Comparison of ENCODE assay signal across 11 cellular contexts in genomic region chr12:67661311-67662011, GRCh38. TPM values are rescaled to one million over a fixed set of nuclear protein-coding genes. Genes with fewer than 3 reads are reported as not detected.
DNase-seq lines count a peak whose midpoint lies in the region; ATAC-seq and TF ChIP-seq lines count a peak whose summit lies in the region.
"Had no signal": no experiment of that assay in that cellular context is flagged by ENCODE, and none has a peak within 500 bp of the region (broad histone marks: within the 10 kb centered on the region; RNA-seq: fewer than 3 reads in every experiment).

No MANE protein-coding gene starts in this region.

- H3K36me3 ChIP-seq in gastrocnemius medialis = peaks cover 0 to 12% of the 10 kb centered on the region in 2 donors
- peaks cover 21 to 77% of the 10 kb centered on the region in 2 donors for H3K36me3 ChIP-seq in neuronal stem cell (replicated peaks in 1 of 2; ENCODE audit: control insufficient read depth in 2 of 2, insufficient read depth in 2 of 2, low read length in 2 of 2)

- ATAC-seq in gastrocnemius medialis = peak; percentile 77 to 83

- H3K36me3 Mint-ChIP-seq in activated CD4-positive, alpha-beta T cell treated with anti-CD3 and anti-CD28 coated beads, Interleukin-2, amount 10 ng/mL, durations not matched to agents 7 days and 5 days (ENCODE audit: low read depth) = peaks cover 79% of the 10 kb centered on the region

- DNase-seq in activated CD4-positive, alpha-beta T cell treated with anti-CD3 and anti-CD28 coated beads, Interleukin-2, amount 10 ng/mL, durations not matched to agents 7 days and 5 days = no peak
- no peak for DNase-seq in activated CD4-positive, alpha-beta T cell treated with anti-CD3 and anti-CD28 coated beads for 48 hours
- peak; percentile 87 for DNase-seq in fibroblast of mammary gland (ENCODE audit: low read depth)
- DNase-seq in gastrocnemius medialis = peak in 1 of 2 donors; percentile 30
- DNase-seq in NCI-H526 (lab: John Stamatoyannopoulos, UW) = no peak
- no peak for DNase-seq in neuronal stem cell (ENCODE audit: low spot score)
- DNase-seq in middle frontal gyrus (ENCODE audit: extremely low spot score, low spot score) = no peak
- DNase-seq: NCI-H1930 had no signal

- no peak overlapping the region for H2AFZ ChIP-seq in neuronal stem cell (ENCODE audit: low read length)

- H2BK120ac ChIP-seq in neuronal stem cell (ENCODE audit: low read depth, low read length) = no peak overlapping the region

- no peak overlapping the region for H2BK5ac ChIP-seq in neuronal stem cell (ENCODE audit: low read length)

- H3K14ac ChIP-seq in neuronal stem cell (ENCODE audit: low read length) = no peak overlapping the region

- H3K27ac Mint-ChIP-seq in activated CD4-positive, alpha-beta T cell treated with anti-CD3 and anti-CD28 coated beads, Interleukin-2, amount 10 ng/mL, durations not matched to agents 7 days and 5 days = peak overlapping the region; percentile 22
- H3K27ac Mint-ChIP-seq: B cell; dendritic cell treated with granulocyte-macrophage colony-stimulating factor and Interleukin-4, amounts not matched to agents 40 ng/mL and 50 ng/mL, for 4 days had no signal

- H3K18ac ChIP-seq in neuronal stem cell (ENCODE audit: low read length) = no peak overlapping the region

- no peak overlapping the region for H3K4ac ChIP-seq in neuronal stem cell (ENCODE audit: low read length)

- peak overlapping the region; percentile 80 to 98 (median 81) for H3K27ac ChIP-seq in gastrocnemius medialis
- no peak overlapping the region for H3K27ac ChIP-seq in neuronal stem cell (replicated peaks; ENCODE audit: low read length)

- no peak overlapping the region for H3K4me3 ChIP-seq in fibroblast of mammary gland (ENCODE audit: control insufficient read depth, low read depth, low read length)
- no peak overlapping the region for H3K4me3 ChIP-seq in gastrocnemius medialis
- no peak overlapping the region for H3K4me3 ChIP-seq in neuronal stem cell (ENCODE audit: low read length in 2 of 2)

- CTCF ChIA-PET in activated CD4-positive, alpha-beta T cell treated with anti-CD3 and anti-CD28 coated beads, Interleukin-2, amount 10 ng/mL, durations not matched to agents 7 days and 5 days (lab: Charles Lee) = no interaction called here

- H2BK15ac ChIP-seq in neuronal stem cell (ENCODE audit: low read length) = no peak overlapping the region

- TF ChIP-seq POLR2A in gastrocnemius medialis (IDR thresholded peaks at IDR 0.05) = no peak

- H4K91ac ChIP-seq in neuronal stem cell (ENCODE audit: low read depth, low read length, poor library complexity) = no peak overlapping the region

- H3K23ac ChIP-seq in neuronal stem cell (ENCODE audit: low read depth, low read length, poor library complexity) = no peak overlapping the region

- no peak overlapping the region for H4K8ac ChIP-seq in neuronal stem cell (ENCODE audit: low read depth, low read length)

- H3K9me3 ChIP-seq in gastrocnemius medialis (no peaks in the 10 kb centered on the region), neuronal stem cell (replicated peaks in 1 of 2; ENCODE audit: control insufficient read depth in 2 of 2, insufficient read depth in 1 of 2, low read depth in 1 of 2, low read length in 2 of 2) (no peaks in the 10 kb centered on the region)

- intact Hi-C loops in gastrocnemius medialis (cut with DNase I; ENCODE audit: low total_unique reads) = loop anchor here (5.0 kb wide), 1 partner anchor 219 kb away; no protein-coding TSS in a partner anchor

- no peak overlapping the region for H3K4me3 Mint-ChIP-seq in activated CD4-positive, alpha-beta T cell treated with anti-CD3 and anti-CD28 coated beads, Interleukin-2, amount 10 ng/mL, durations not matched to agents 7 days and 5 days
- H3K4me3 Mint-ChIP-seq: B cell; dendritic cell treated with granulocyte-macrophage colony-stimulating factor and Interleukin-4, amounts not matched to agents 40 ng/mL and 50 ng/mL, for 4 days had no signal

- POLR2A ChIA-PET in activated CD4-positive, alpha-beta T cell treated with anti-CD3 and anti-CD28 coated beads, Interleukin-2, amount 10 ng/mL, durations not matched to agents 7 days and 5 days (lab: Charles Lee) = no interaction called here

- no CpG with 5 or more reads among the region's 3 CpGs for WGBS in neuronal stem cell (ENCODE audit: extremely low coverage in 2 of 2, insufficient read length in 2 of 2, insufficient replicate concordance in 1 of 2), 2 donors

- peaks cover 45% of the 10 kb centered on the region for H3K4me1 Mint-ChIP-seq in activated CD4-positive, alpha-beta T cell treated with anti-CD3 and anti-CD28 coated beads, Interleukin-2, amount 10 ng/mL, durations not matched to agents 7 days and 5 days

- no peak overlapping the region for H3K9ac ChIP-seq in neuronal stem cell (ENCODE audit: low read depth, low read length, poor library complexity)

- H2BK12ac ChIP-seq in neuronal stem cell (ENCODE audit: low read length) = no peak overlapping the region

- no peak overlapping the region for H2AK5ac ChIP-seq in neuronal stem cell (ENCODE audit: low read depth, low read length)

- no peak overlapping the region for H3K4me2 ChIP-seq in neuronal stem cell (ENCODE audit: insufficient read depth, low read length, poor library complexity, severe bottlenecking)

- H3K27me3 Mint-ChIP-seq in activated CD4-positive, alpha-beta T cell treated with anti-CD3 and anti-CD28 coated beads, Interleukin-2, amount 10 ng/mL, durations not matched to agents 7 days and 5 days = no peaks in the 10 kb centered on the region
- H3K27me3 Mint-ChIP-seq: B cell; dendritic cell treated with granulocyte-macrophage colony-stimulating factor and Interleukin-4, amounts not matched to agents 40 ng/mL and 50 ng/mL, for 4 days had no signal

- in situ Hi-C loops in gastrocnemius medialis (cut with MboI; ENCODE audit: low sequenced_read_pairs in 4 of 4) = loop anchor here in 1 of 4 donors (25.0 kb wide), 1 partner anchor 276 kb away; no protein-coding TSS in a partner anchor

- no peaks in the 10 kb centered on the region for H3K9me3 Mint-ChIP-seq in activated CD4-positive, alpha-beta T cell treated with anti-CD3 and anti-CD28 coated beads, Interleukin-2, amount 10 ng/mL, durations not matched to agents 7 days and 5 days
- H3K9me3 Mint-ChIP-seq: dendritic cell treated with granulocyte-macrophage colony-stimulating factor and Interleukin-4, amounts not matched to agents 40 ng/mL and 50 ng/mL, for 4 days had no signal

- H3K4me1 ChIP-seq in gastrocnemius medialis = peaks cover 84 to 97% of the 10 kb centered on the region in 2 donors
- peaks cover 0 to 6% of the 10 kb centered on the region in 2 donors for H3K4me1 ChIP-seq in neuronal stem cell (ENCODE audit: control insufficient read depth in 2 of 2, insufficient read depth in 1 of 2, low read depth in 1 of 2, low read length in 2 of 2)

- H3K79me1 ChIP-seq in neuronal stem cell (ENCODE audit: low read depth, low read length) = peaks cover 4% of the 10 kb centered on the region

- TF ChIP-seq CTCF in fibroblast of mammary gland (conservative IDR thresholded peaks at IDR 0.05; ENCODE audit: control insufficient read depth, insufficient read depth, low read depth, low read length) = no peak
- no peak for TF ChIP-seq CTCF in gastrocnemius medialis (IDR thresholded peaks at IDR 0.05 in 4 of 5, conservative IDR thresholded peaks at IDR 0.05 in 1 of 5)

- H3K27me3 ChIP-seq in gastrocnemius medialis = no peaks in the 10 kb centered on the region
- H3K27me3 ChIP-seq in neuronal stem cell (ENCODE audit: control insufficient read depth in 3 of 3, insufficient read depth in 3 of 3, low read depth in 1 of 3, low read length in 3 of 3) = no peaks in the 10 kb centered on the region

TF ChIP-seq in PFSK-1, 5 proteins besides CTCF, POLR2A, EP300 and RAD21:
- no peak; the same call in 1 of the 2 replicates for TF ChIP-seq POLR2AphosphoS5 (IDR thresholded peaks at IDR 0.05; ENCODE audit: low read depth, low read length)
- TF ChIP-seq TAF1 (IDR thresholded peaks at IDR 0.05; ENCODE audit: borderline replicate concordance, insufficient read depth, low read length) = peak; percentile 47; the same call in 1 of the 2 replicates

RNA-seq across cellular contexts. Expression of gene DYRK2, which starts 12.9 kb away (rescaled TPM):
- total RNA-seq in activated CD4-positive, alpha-beta T cell treated with anti-CD3 and anti-CD28 coated beads, Interleukin-2, amount 10 ng/mL, durations not matched to agents 7 days and 5 days = 10 to 100 TPM; 66.4 to 69.8 TPM
- polyA plus RNA-seq in PFSK-1 (2012; ENCODE audit: insufficient read length, low read depth) = 31.1 TPM
- 10 to 100 TPM; 14.1 to 25.7 (median 15.9) TPM for total RNA-seq in gastrocnemius medialis
- 21.5 TPM for polyA plus RNA-seq in neuronal stem cell (2013, experiment 1 of 2)
- polyA plus RNA-seq in neuronal stem cell (2013, experiment 2 of 2) = 20.9 TPM
